8 cellular contexts compared by ENCODE assay signal in the genomic region with DNA sequence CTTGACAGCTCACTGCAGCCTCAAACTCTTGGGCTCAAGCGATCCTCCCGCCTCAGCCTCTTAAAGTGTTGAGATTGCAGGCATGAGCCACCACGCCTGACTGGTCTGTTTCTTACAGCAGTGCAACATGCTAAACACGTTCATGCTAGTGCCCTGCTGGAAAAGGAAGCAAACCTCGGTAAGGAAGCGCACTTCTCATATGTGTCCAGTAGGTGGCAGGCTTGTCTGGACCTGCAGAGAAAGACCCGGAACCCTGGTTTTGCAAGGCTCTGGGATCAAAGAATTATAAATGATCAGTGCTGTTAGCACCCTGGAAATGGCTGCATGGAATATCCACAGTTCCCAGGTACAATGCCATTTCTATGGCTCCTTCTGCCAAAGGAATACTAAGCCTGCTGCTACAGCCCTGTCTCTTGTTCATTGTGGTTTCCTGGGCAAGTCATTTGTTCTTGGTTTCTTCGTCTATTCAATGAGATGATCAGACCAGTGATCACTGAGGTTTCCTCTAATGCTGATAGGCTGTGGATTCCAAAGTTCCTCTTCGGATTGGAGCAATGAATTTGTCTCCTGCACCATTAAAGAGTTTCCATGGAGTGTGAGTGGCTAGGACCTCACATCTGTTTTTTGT. TPM values are rescaled to one million over a fixed set of nuclear protein-coding genes. Genes with fewer than 3 reads are reported as not detected.
DNase-seq lines count a peak whose midpoint lies in the region; ATAC-seq and TF ChIP-seq lines count a peak whose summit lies in the region.

No MANE protein-coding gene starts in this region.

- H3K27me3 ChIP-seq in skeletal muscle tissue (ENCODE audit: control insufficient read depth in 3 of 3, insufficient read depth in 3 of 3, low read length in 3 of 3), result no peaks in the 10 kb centered on the region

- H3K9me3 ChIP-seq in skeletal muscle tissue (ENCODE audit: control insufficient read depth in 3 of 3, low read length in 3 of 3), result no peaks in the 10 kb centered on the region

- no peak overlapping the region for H3K27ac ChIP-seq in skeletal muscle tissue (ENCODE audit: low read depth, low read length)

- peak; percentile 43 for ATAC-seq in GM21786 (IDR thresholded peaks at IDR 0.05; ENCODE audit: unreplicated experiment)
- ATAC-seq in GM18517 (IDR thresholded peaks at IDR 0.05; ENCODE audit: unreplicated experiment), result no peak

- H3K36me3 ChIP-seq in skeletal muscle tissue (ENCODE audit: control insufficient read depth in 3 of 3, insufficient read depth in 3 of 3, low read length in 3 of 3), result no peaks in the 10 kb centered on the region

- TF ChIP-seq CTCF in astrocyte of the spinal cord (IDR thresholded peaks at IDR 0.05; ENCODE audit: low read depth, low read length), result peak; percentile 94

- DNase-seq in CD1c-positive myeloid dendritic cell (ENCODE audit: extremely low spot score) (peak; percentile 87), NCI-H2081 (lab: John Stamatoyannopoulos, UW) (peak; percentile 83), T-helper 2 cell (peak in 4 of 5 experiments; percentile 38 to 85 (median 51)), astrocyte of the spinal cord (ENCODE audit: low read depth, low spot score) (peak; percentile 69), hippocampal formation (lab: John Stamatoyannopoulos, UW) (peak; percentile 73 to 75)

- H3K4me3 ChIP-seq in astrocyte of the spinal cord (ENCODE audit: low read depth, low read length) (no peak overlapping the region), skeletal muscle tissue (ENCODE audit: low read length in 3 of 3) (no peak overlapping the region)

- peak overlapping the region in 2 of 3 donors; percentile 5 to 58 for H3K9ac ChIP-seq in skeletal muscle tissue (ENCODE audit: low read depth in 1 of 3, low read length in 3 of 3)

- H3K4me1 ChIP-seq in skeletal muscle tissue (ENCODE audit: control insufficient read depth in 3 of 3, insufficient read depth in 3 of 3, low read length in 3 of 3), result peaks cover 2 to 8% (median 3%) of the 10 kb centered on the region in 3 donors

- in situ Hi-C loops in astrocyte of the spinal cord (cut with HindIII; ENCODE audit: low sequenced_read_pairs), result no loop called here

RNA-seq across cellular contexts. Expression of a gene that starts 15.9 kb away (rescaled TPM):
- total RNA-seq in skeletal muscle tissue, result not detected

RNA-seq across cellular contexts. Expression of a gene that starts 24.6 kb away (rescaled TPM):
- 4.7 TPM for total RNA-seq in skeletal muscle tissue

RNA-seq across cellular contexts. Expression of a gene that starts 40.5 kb away (rescaled TPM):
- 0.52 TPM for total RNA-seq in skeletal muscle tissue

RNA-seq across cellular contexts. Expression of a gene that starts 40.8 kb away (rescaled TPM):
- 3.1 TPM for total RNA-seq in skeletal muscle tissue
